Comparison of ENCODE assay signal across 8 cellular contexts in the genomic region with DNA sequence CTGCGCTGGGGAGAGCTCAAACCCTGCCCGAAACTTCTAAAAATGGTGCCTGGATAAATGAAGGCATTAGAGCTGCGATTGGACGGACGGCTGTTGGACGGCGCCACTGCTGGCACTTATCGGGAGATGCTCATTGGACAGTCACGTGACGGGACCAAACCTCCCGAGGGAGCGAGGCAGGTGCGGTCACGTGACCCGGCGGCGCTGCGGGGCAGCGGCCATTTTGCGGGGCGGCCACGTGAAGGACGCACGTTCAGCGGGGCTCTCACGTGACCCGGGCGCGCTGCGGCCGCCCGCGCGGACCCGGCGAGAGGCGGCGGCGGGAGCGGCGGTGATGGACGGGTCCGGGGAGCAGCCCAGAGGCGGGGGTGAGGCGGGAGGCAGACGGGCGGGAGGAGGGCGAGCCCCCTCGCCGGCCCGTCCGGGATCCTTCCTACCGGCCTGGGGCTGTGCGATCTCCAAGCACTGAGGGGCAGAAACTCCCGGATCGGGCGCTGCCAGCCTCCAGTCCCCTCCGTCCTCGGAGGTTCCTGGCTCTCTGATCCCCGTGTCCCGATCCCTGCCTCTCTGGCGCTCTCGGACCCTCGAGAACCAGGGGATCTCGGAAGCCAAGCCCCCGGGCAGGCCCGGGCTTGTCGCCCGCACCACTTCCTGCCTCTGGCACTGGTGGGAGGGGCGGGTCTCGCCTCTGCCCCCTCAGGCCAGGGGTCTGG. TPM values are rescaled to one million over a fixed set of nuclear protein-coding genes. Genes with fewer than 3 reads are reported as not detected.
DNase-seq lines count a peak whose midpoint lies in the region; ATAC-seq and TF ChIP-seq lines count a peak whose summit lies in the region.

BAX (plus strand) TSS at position 281 of the 713 bp plus-strand sequence; CDS start at position 335, 54 bp downstream.

- H3K27me3 ChIP-seq in left ventricle myocardium inferior (ENCODE audit: low read depth), result no peaks in the 10 kb centered on the region
- H3K27me3 ChIP-seq in prostate gland (replicated peaks; ENCODE audit: insufficient read depth), result no peaks in the 10 kb centered on the region

- ATAC-seq in HG02870 (IDR thresholded peaks at IDR 0.05; ENCODE audit: unreplicated experiment), result peak; percentile 70
- peak; percentile 95 for ATAC-seq in T-helper 17 cell

- H3K4me1 Mint-ChIP-seq in T-helper 17 cell, result peaks cover 19% of the 10 kb centered on the region

- TF ChIP-seq CTCF in GM13976 (IDR thresholded peaks at IDR 0.05; ENCODE audit: borderline replicate concordance, control extremely low read depth, extremely low read depth, insufficient read depth, missing control alignments) (no peak), left ventricle myocardium inferior (IDR thresholded peaks at IDR 0.05; ENCODE audit: borderline replicate concordance) (no peak), prostate gland (IDR thresholded peaks at IDR 0.05) (peak in 2 of 4 experiments; percentile 33 to 38)

- H3K4me1 ChIP-seq in left ventricle myocardium inferior (peaks cover 24% of the 10 kb centered on the region), prostate gland (replicated peaks) (no peaks in the 10 kb centered on the region)

- in situ Hi-C loops in GM13976 (cut with MboI; ENCODE audit: low sequenced_read_pairs, unreplicated experiment), result no loop called here

- H3K4me3 Mint-ChIP-seq in T-helper 17 cell, result peak within 1 kb of the TSS; percentile 93

- H3K9me3 ChIP-seq in T-helper 17 cell (ENCODE audit: control insufficient read depth, low read length, poor library complexity, severe bottlenecking), result no peaks in the 10 kb centered on the region
- no peaks in the 10 kb centered on the region for H3K9me3 ChIP-seq in left ventricle myocardium inferior (replicated peaks)
- H3K9me3 ChIP-seq in prostate gland, result no peaks in the 10 kb centered on the region

- H3K36me3 Mint-ChIP-seq in T-helper 17 cell (ENCODE audit: low read depth), result peaks cover 2% of the 10 kb centered on the region

- peak; percentile 98 for DNase-seq in GM13976 (ENCODE audit: low spot score)
- peak; percentile 97 for DNase-seq in NCI-H1694 (lab: John Stamatoyannopoulos, UW)
- peak; percentile 70 to 82 (median 76) for DNase-seq in T-helper 17 cell
- peak; percentile 67 to 97 (median 90) for DNase-seq in amygdala (lab: John Stamatoyannopoulos, UW)
- peak; percentile 97 for DNase-seq in left ventricle myocardium inferior
- DNase-seq in prostate gland (ENCODE audit: low spot score), result peak; percentile 95
- DNase-seq in ureter (ENCODE audit: low spot score), result peak; percentile 97

- under 1% methylated on average over 45 of the region's 71 CpGs for WGBS in prostate gland

- H3K36me3 ChIP-seq in left ventricle myocardium inferior (peaks cover 3% of the 10 kb centered on the region), prostate gland (no peaks in the 10 kb centered on the region)

- H3K27ac ChIP-seq in left ventricle myocardium inferior (replicated peaks) (peak within 1 kb of the TSS; percentile 92), prostate gland (peak within 1 kb of the TSS; percentile 77 to 81)

- no peaks in the 10 kb centered on the region for H3K27me3 Mint-ChIP-seq in T-helper 17 cell

- peak within 1 kb of the TSS; percentile 76 for H3K27ac Mint-ChIP-seq in T-helper 17 cell

- TF ChIP-seq POLR2A in prostate gland (IDR thresholded peaks at IDR 0.05), result peak; percentile 83

- H3K4me3 ChIP-seq in left ventricle myocardium inferior (peak within 1 kb of the TSS; percentile 98), prostate gland (peak within 1 kb of the TSS; percentile 79 to 93)

- intact Hi-C loops in left ventricle myocardium inferior (cut with micrococcal nuclease) (loop anchor here (10.0 kb wide), 1 partner anchor 50 kb away; the partner anchor contains the start of gene NUCB1), prostate gland (cut with DNase I) (no loop called here)

RNA-seq across cellular contexts. Expression of gene BAX, which starts in this region (rescaled TPM):
- total RNA-seq in T-helper 17 cell (100 to 1,000 TPM in 1 of 2 donors, 10 to 100 TPM in 1; 89.2 to 104 TPM), left ventricle myocardium inferior (25.5 TPM), prostate gland (10 to 100 TPM; 52.1 to 62.3 TPM), ureter (79.9 TPM)

Comparison
In these comparisons a context has a peak if more than half of its experiments do, and no peak if none do; other contexts are left out.
1. Peak in every context shown above with its lines: DNase-seq, ATAC-seq, H3K4me3 ChIP-seq and H3K27ac ChIP-seq.